ENCODE assay signal across 1 cellular context in the genomic region with DNA sequence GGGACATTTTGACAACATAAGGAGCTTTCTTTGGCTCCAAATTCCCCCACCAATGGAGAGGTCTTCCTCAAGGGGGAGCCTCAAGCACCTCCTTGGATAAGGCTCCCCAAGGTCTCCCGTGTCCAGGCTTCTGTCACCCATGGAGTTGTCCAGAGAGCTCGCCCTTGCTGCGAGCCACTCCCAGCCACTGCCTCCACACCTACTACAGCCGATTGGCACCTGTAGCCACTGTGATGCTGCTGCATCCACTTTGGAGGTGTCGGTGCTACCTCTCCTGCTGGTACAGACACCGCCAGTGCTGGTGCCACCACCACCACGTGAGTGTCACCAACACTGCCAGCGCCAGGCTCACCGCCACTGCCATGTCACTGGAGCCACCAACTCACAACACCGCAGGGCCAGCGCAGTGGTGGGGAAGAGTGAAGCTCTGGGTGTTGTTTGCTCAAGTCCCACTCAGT.
TF ChIP-seq lines count a peak whose summit lies in the region.

No MANE protein-coding gene starts in this region.

TF ChIP-seq in IMR-90, 13 proteins besides CTCF, POLR2A, EP300 and RAD21:
- TF ChIP-seq CHD1 (IDR thresholded peaks at IDR 0.05; ENCODE audit: low read depth, low read length) (no peak), FOS (IDR thresholded peaks at IDR 0.05; ENCODE audit: low read depth, low read length) (no peak)
